Comparison of ENCODE assay signal across 31 cellular contexts in genomic region chr6:96685702-96686101, GRCh38.
"Had no signal": no experiment of that assay in that cellular context is flagged by ENCODE, and none has a peak within 500 bp of the region (broad histone marks: within the 10 kb centered on the region; RNA-seq: fewer than 3 reads in every experiment).

No MANE protein-coding gene starts in this region.

- H3K4me3 ChIP-seq: adrenal gland, ascending aorta, body of pancreas, breast epithelium, cardiac muscle cell had no signal

- H3K27me3 ChIP-seq: adrenal gland, ascending aorta, body of pancreas, brain microvascular endothelial cell, breast epithelium, cardiac muscle cell had no signal

- H3K27ac ChIP-seq: adrenal gland, ascending aorta, body of pancreas, brain microvascular endothelial cell, breast epithelium, cardiac muscle cell had no signal

- H3K4me1 ChIP-seq: adrenal gland, ascending aorta, body of pancreas, breast epithelium had no signal

- DNase-seq: activated effector memory CD4-positive, alpha-beta T cell treated with anti-CD3 and anti-CD28 coated beads, Interleukin-2, amount 50 U/mL, for 16 hours; activated effector memory CD4-positive, alpha-beta T cell treated with Interleukin-2 at 50 U/mL for 16 hours; activated gamma-delta T cell; activated gamma-delta T cell treated with Interleukin-2 at 50 U/mL for 16 hours; activated naive CD4-positive, alpha-beta T cell; activated naive CD4-positive, alpha-beta T cell treated with anti-CD3 and anti-CD28 coated beads for 36 hours; activated naive CD4-positive, alpha-beta T cell treated with anti-CD3 and anti-CD28 coated beads, Interleukin-2, amount 10 ng/mL, durations not matched to agents 7 days and 5 days; activated naive CD4-positive, alpha-beta T cell treated with anti-CD3 and anti-CD28 coated beads, Interleukin-2, amount 50 U/mL, for 16 hours; activated naive CD4-positive, alpha-beta T cell treated with Interleukin-2 at 50 U/mL for 16 hours; activated naive CD8-positive, alpha-beta T cell treated with anti-CD3 and anti-CD28 coated beads for 36 hours; activated naive CD8-positive, alpha-beta T cell treated with anti-CD3 and anti-CD28 coated beads, Interleukin-2, amount 10 ng/mL, durations not matched to agents 7 days and 5 days; activated naive CD8-positive, alpha-beta T cell treated with anti-CD3 and anti-CD28 coated beads, Interleukin-2, amount 50 U/mL, for 24 hours; activated T-cell treated with anti-CD3 and anti-CD28 coated beads, Interleukin-2, amount 50 U/mL, for 24 hours; activated T-cell treated with anti-CD3 and anti-CD28 coated beads, Interleukin-2, amount 50 U/mL, for 4 hours; activated T-cell treated with anti-CD3 and anti-CD28 coated beads, Interleukin-2, amount 50 U/mL, for 48 hours; activated T-cell treated with anti-CD3 and anti-CD28 coated beads, Interleukin-2, amount 50 U/mL, for 72 hours; adrenal gland; amniotic stem cell; amygdala; anterior cingulate cortex; aorta; body of pancreas; brain microvascular endothelial cell; caudate nucleus; central memory CD4-positive, alpha-beta T cell; cerebellar nuclear complex had no signal

- H3K9me3 ChIP-seq: adrenal gland, ascending aorta, body of pancreas, breast epithelium had no signal

- H3K36me3 ChIP-seq: adrenal gland, ascending aorta, brain microvascular endothelial cell, breast epithelium, cardiac muscle cell had no signal

- ATAC-seq: activated naive CD4-positive, alpha-beta T cell treated with anti-CD3 and anti-CD28 coated beads, Interleukin-2, amount 50 U/mL, for 72 hours; activated naive CD8-positive, alpha-beta T cell treated with anti-CD3 and anti-CD28 coated beads, Interleukin-2, amount 50 U/mL, for 24 hours; activated T-cell treated with anti-CD3 and anti-CD28 coated beads, Interleukin-2, amount 50 U/mL, for 4 hours; activated T-cell treated with anti-CD3 and anti-CD28 coated beads, Interleukin-2, amount 50 U/mL, for 72 hours; activated T-helper 17 cell treated with anti-CD3 and anti-CD28 coated beads, Interleukin-2, amount 50 U/mL, for 72 hours; body of pancreas had no signal
